In genomic region chr10:79435271-79436065, GRCh38 we compare ENCODE assay signal across 1 cellular context.
TF ChIP-seq lines count a peak whose summit lies in the region.

No MANE protein-coding gene starts in this region.

TF ChIP-seq in SK-N-SH, 30 proteins besides CTCF, POLR2A, EP300 and RAD21 (continued from another document):
- TF ChIP-seq ZBTB33 (IDR thresholded peaks at IDR 0.05; ENCODE audit: borderline replicate concordance, low read depth): no peak
